27 cellular contexts compared by ENCODE assay signal in genomic region chr11:112542479-112542878, GRCh38.
"Had no signal": no experiment of that assay in that cellular context is flagged by ENCODE, and none has a peak within 500 bp of the region (broad histone marks: within the 10 kb centered on the region; RNA-seq: fewer than 3 reads in every experiment).

No MANE protein-coding gene starts in this region.

- H3K4me3 ChIP-seq: body of pancreas, cardiac muscle cell, colonic mucosa, gastroesophageal sphincter, lung, right lobe of liver, testis had no signal

- H3K27ac Mint-ChIP-seq: activated B cell treated with CpG ODN at 0.5 μM for 24 hours; activated CD4-positive, alpha-beta T cell treated with anti-CD3 and anti-CD28 coated beads for 36 hours; activated CD8-positive, alpha-beta memory T cell treated with anti-CD3 and anti-CD28 coated beads, Interleukin-2, amount 10 ng/mL, durations not matched to agents 7 days and 5 days; activated CD8-positive, alpha-beta T cell treated with anti-CD3 and anti-CD28 coated beads, Interleukin-2, amount 10 ng/mL, durations not matched to agents 7 days and 5 days; activated naive CD8-positive, alpha-beta T cell; T-helper 2 cell treated with Interferon-gamma antibody and Interleukin-4, amounts not matched to agents 5 μg/mL and 100 μg/mL, for 36 hours had no signal

- DNase-seq: activated B cell treated with CpG ODN at 0.5 μM for 24 hours; activated CD4-positive, alpha-beta T cell treated with anti-CD3 and anti-CD28 coated beads for 36 hours; activated CD8-positive, alpha-beta memory T cell treated with anti-CD3 and anti-CD28 coated beads, Interleukin-2, amount 10 ng/mL, durations not matched to agents 7 days and 5 days; activated CD8-positive, alpha-beta T cell treated with anti-CD3 and anti-CD28 coated beads, Interleukin-2, amount 10 ng/mL, durations not matched to agents 7 days and 5 days; activated naive CD4-positive, alpha-beta T cell treated with Interleukin-2 at 50 U/mL for 16 hours; activated T-cell treated with anti-CD3 and anti-CD28 coated beads, Interleukin-2, amount 50 U/mL, for 48 hours; anterior cingulate cortex; body of pancreas; cerebellar nuclear complex; colonic mucosa; effector memory CD4-positive, alpha-beta T cell; erythroblast; hippocampal formation; mesendoderm; right lobe of liver; stimulated activated CD4-positive, alpha-beta T cell treated with anti-CD3 and anti-CD28 coated beads, Interleukin-2, amount 100 ng/mL, for 48 hours; stimulated activated naive CD4-positive, alpha-beta T cell treated with Interleukin-2 at 50 U/mL for 16 hours; T-helper 1 cell; testis; trophoblast cell had no signal

- H3K36me3 Mint-ChIP-seq: activated CD8-positive, alpha-beta memory T cell treated with anti-CD3 and anti-CD28 coated beads, Interleukin-2, amount 10 ng/mL, durations not matched to agents 7 days and 5 days; activated naive CD8-positive, alpha-beta T cell had no signal

- H3K9me3 Mint-ChIP-seq: activated B cell treated with CpG ODN at 0.5 μM for 24 hours; T-helper 2 cell treated with Interferon-gamma antibody and Interleukin-4, amounts not matched to agents 5 μg/mL and 100 μg/mL, for 36 hours had no signal

- H3K4me3 Mint-ChIP-seq: activated B cell treated with CpG ODN at 0.5 μM for 24 hours; activated CD4-positive, alpha-beta T cell treated with anti-CD3 and anti-CD28 coated beads for 36 hours; activated CD8-positive, alpha-beta memory T cell treated with anti-CD3 and anti-CD28 coated beads, Interleukin-2, amount 10 ng/mL, durations not matched to agents 7 days and 5 days; activated CD8-positive, alpha-beta T cell treated with anti-CD3 and anti-CD28 coated beads, Interleukin-2, amount 10 ng/mL, durations not matched to agents 7 days and 5 days; activated naive CD8-positive, alpha-beta T cell; nephron; T-helper 2 cell treated with Interferon-gamma antibody and Interleukin-4, amounts not matched to agents 5 μg/mL and 100 μg/mL, for 36 hours had no signal

- H3K27ac ChIP-seq: body of pancreas, cardiac muscle cell, colonic mucosa, gastroesophageal sphincter, neutrophil, right lobe of liver, testis had no signal

- H3K36me3 ChIP-seq: cardiac muscle cell, colonic mucosa, gastroesophageal sphincter, neutrophil, right lobe of liver had no signal

- ATAC-seq: activated CD4-positive, alpha-beta T cell treated with anti-CD3 and anti-CD28 coated beads for 36 hours; activated CD8-positive, alpha-beta memory T cell treated with anti-CD3 and anti-CD28 coated beads, Interleukin-2, amount 10 ng/mL, durations not matched to agents 7 days and 5 days; activated CD8-positive, alpha-beta T cell treated with anti-CD3 and anti-CD28 coated beads, Interleukin-2, amount 10 ng/mL, durations not matched to agents 7 days and 5 days; body of pancreas; gastroesophageal sphincter; right lobe of liver had no signal

- H3K27me3 ChIP-seq: body of pancreas, cardiac muscle cell, colonic mucosa, gastroesophageal sphincter, neutrophil, right lobe of liver, testis had no signal

- H3K9me3 ChIP-seq: body of pancreas, colonic mucosa, gastroesophageal sphincter, neutrophil, right lobe of liver, testis had no signal

- H3K4me1 Mint-ChIP-seq: activated B cell treated with CpG ODN at 0.5 μM for 24 hours; activated CD8-positive, alpha-beta memory T cell treated with anti-CD3 and anti-CD28 coated beads, Interleukin-2, amount 10 ng/mL, durations not matched to agents 7 days and 5 days had no signal

- H3K27me3 Mint-ChIP-seq: activated CD4-positive, alpha-beta T cell treated with anti-CD3 and anti-CD28 coated beads for 36 hours; activated naive CD8-positive, alpha-beta T cell had no signal

- H3K4me1 ChIP-seq: body of pancreas, colonic mucosa, right lobe of liver, testis had no signal
